In genomic region chr7:96337519-96337918, GRCh38 we compare ENCODE assay signal across 21 cellular contexts.
"Had no signal": no experiment of that assay in that cellular context is flagged by ENCODE, and none has a peak within 500 bp of the region (broad histone marks: within the 10 kb centered on the region; RNA-seq: fewer than 3 reads in every experiment).

No MANE protein-coding gene starts in this region.

- DNase-seq: activated B cell treated with CpG ODN at 0.5 μM for 24 hours; activated CD4-positive, alpha-beta T cell treated with anti-CD3 and anti-CD28 coated beads, Interleukin-2, amount 10 ng/mL, durations not matched to agents 24 days and 14 days; activated CD8-positive, alpha-beta memory T cell treated with anti-CD3 and anti-CD28 coated beads, Interleukin-2, amount 50 U/mL, for 4 hours; activated CD8-positive, alpha-beta T cell treated with anti-CD3 and anti-CD28 coated beads, Interleukin-2, amount 10 ng/mL, durations not matched to agents 7 days and 5 days; activated gamma-delta T cell treated with Interleukin-2 at 50 U/mL for 16 hours; cerebellar nuclear complex; endodermal cell; foreskin melanocyte; head of caudate nucleus; immature natural killer cell; lower lobe of right lung; stimulated activated CD4-positive, alpha-beta T cell treated with anti-CD3 and anti-CD28 coated beads, Interleukin-4, amount 100 ng/mL, for 24 hours; stimulated activated CD8-positive, alpha-beta memory T cell treated with anti-CD3 and anti-CD28 coated beads, Interleukin-4, amount 100 ng/mL, for 48 hours; stimulated activated naive CD4-positive, alpha-beta T cell treated with Interleukin-2 at 50 U/mL for 16 hours; upper lobe of right lung had no signal

- H3K4me1 ChIP-seq: breast epithelium, lower lobe of right lung, parathyroid adenoma, upper lobe of right lung had no signal

- H3K4me3 Mint-ChIP-seq: activated B cell treated with CpG ODN at 0.5 μM for 24 hours; activated CD4-positive, alpha-beta T cell treated with anti-CD3 and anti-CD28 coated beads, Interleukin-2, amount 10 ng/mL, durations not matched to agents 24 days and 14 days; activated CD8-positive, alpha-beta T cell treated with anti-CD3 and anti-CD28 coated beads, Interleukin-2, amount 10 ng/mL, durations not matched to agents 7 days and 5 days; activated naive CD8-positive, alpha-beta T cell; endodermal cell; immature natural killer cell; mesothelial cell of epicardium; neural crest cell; T-helper 2 cell treated with Interferon-gamma antibody and Interleukin-4, amounts not matched to agents 5 μg/mL and 100 μg/mL, for 36 hours had no signal

- H3K36me3 ChIP-seq: breast epithelium, lower lobe of right lung, upper lobe of right lung had no signal

- H3K27me3 ChIP-seq: breast epithelium, upper lobe of right lung had no signal

- H3K36me3 Mint-ChIP-seq: immature natural killer cell, mesothelial cell of epicardium had no signal

- H3K27ac ChIP-seq: breast epithelium, lower lobe of right lung, parathyroid adenoma, upper lobe of right lung had no signal

- ATAC-seq: activated CD8-positive, alpha-beta T cell treated with anti-CD3 and anti-CD28 coated beads, Interleukin-2, amount 10 ng/mL, durations not matched to agents 7 days and 5 days; lower lobe of right lung; upper lobe of right lung had no signal

- H3K9me3 ChIP-seq: breast epithelium, lower lobe of right lung, upper lobe of right lung had no signal

- H3K9me3 Mint-ChIP-seq: activated B cell treated with CpG ODN at 0.5 μM for 24 hours; activated CD4-positive, alpha-beta T cell treated with anti-CD3 and anti-CD28 coated beads, Interleukin-2, amount 10 ng/mL, durations not matched to agents 24 days and 14 days; endodermal cell; immature natural killer cell; T-helper 2 cell treated with Interferon-gamma antibody and Interleukin-4, amounts not matched to agents 5 μg/mL and 100 μg/mL, for 36 hours had no signal

- H3K27ac Mint-ChIP-seq: activated B cell treated with CpG ODN at 0.5 μM for 24 hours; activated CD4-positive, alpha-beta T cell treated with anti-CD3 and anti-CD28 coated beads, Interleukin-2, amount 10 ng/mL, durations not matched to agents 24 days and 14 days; activated CD8-positive, alpha-beta T cell treated with anti-CD3 and anti-CD28 coated beads, Interleukin-2, amount 10 ng/mL, durations not matched to agents 7 days and 5 days; activated naive CD8-positive, alpha-beta T cell; endodermal cell; immature natural killer cell; mesothelial cell of epicardium; T-helper 2 cell treated with Interferon-gamma antibody and Interleukin-4, amounts not matched to agents 5 μg/mL and 100 μg/mL, for 36 hours had no signal

- H3K4me1 Mint-ChIP-seq: activated B cell treated with CpG ODN at 0.5 μM for 24 hours; activated CD4-positive, alpha-beta T cell treated with anti-CD3 and anti-CD28 coated beads, Interleukin-2, amount 10 ng/mL, durations not matched to agents 24 days and 14 days; endodermal cell; immature natural killer cell; neural crest cell had no signal

- H3K4me3 ChIP-seq: breast epithelium, lower lobe of right lung, upper lobe of right lung had no signal
